In genomic region chr12:39575498-39575875, GRCh38 we compare ENCODE assay signal across 1 cellular context.
TF ChIP-seq lines count a peak whose summit lies in the region.

No MANE protein-coding gene starts in this region.

TF ChIP-seq in WTC11, 78 proteins besides CTCF, POLR2A, EP300 and RAD21 (continued from another document):
- TF ChIP-seq ZNF263 (CRISPR knock-in tag; IDR thresholded peaks at IDR 0.05; ENCODE audit: low read depth) (no peak), ZBTB21 (CRISPR knock-in tag; IDR thresholded peaks at IDR 0.05; ENCODE audit: borderline replicate concordance) (no peak), ATF1 (CRISPR knock-in tag; IDR thresholded peaks at IDR 0.05) (no peak), ZNF121 (CRISPR knock-in tag; IDR thresholded peaks at IDR 0.05) (no peak), ZNF671 (CRISPR knock-in tag; IDR thresholded peaks at IDR 0.05) (no peak), ZNF281 (CRISPR knock-in tag; IDR thresholded peaks at IDR 0.05) (no peak), ZMAT4 (CRISPR knock-in tag; IDR thresholded peaks at IDR 0.05) (no peak)
